In genomic region chr4:145930592-145930991, GRCh38 we compare ENCODE assay signal across 20 cellular contexts. TPM values are rescaled to one million over a fixed set of nuclear protein-coding genes. Genes with fewer than 3 reads are reported as not detected.
DNase-seq lines count a peak whose midpoint lies in the region; ATAC-seq and TF ChIP-seq lines count a peak whose summit lies in the region.
"Had no signal": no experiment of that assay in that cellular context is flagged by ENCODE, and none has a peak within 500 bp of the region (broad histone marks: within the 10 kb centered on the region; RNA-seq: fewer than 3 reads in every experiment).

No MANE protein-coding gene starts in this region.

- POLR2A ChIA-PET in CD4-positive, alpha-beta T cell (lab: Charles Lee): interaction anchor here (1.2 kb wide), 1 partner anchor 8 kb away, joined by 3 read pairs; the partner anchor contains the start of gene ZNF827

- H3K36me3 ChIP-seq in GM23248 (ENCODE audit: low read depth) (no peaks in the 10 kb centered on the region), adipocyte (ENCODE audit: control insufficient read depth, insufficient read depth, low read length, severe bottlenecking) (no peaks in the 10 kb centered on the region), Peyer's patch (no peaks in the 10 kb centered on the region)
- H3K36me3 ChIP-seq: spleen had no signal

- H3K9ac ChIP-seq in GM23248: no peak overlapping the region
- H3K9ac ChIP-seq in adipocyte (ENCODE audit: low read length): no peak overlapping the region

- CTCF ChIA-PET in CD4-positive, alpha-beta T cell (lab: Charles Lee): interaction anchor here (0.5 kb wide), 1 partner anchor 47 kb away, joined by 5 read pairs; no protein-coding TSS in a partner anchor

- peak overlapping the region; percentile 32 for H3K27ac Mint-ChIP-seq in CD4-positive, alpha-beta T cell
- peak overlapping the region; percentile 84 for H3K27ac Mint-ChIP-seq in memory B cell

- no peak overlapping the region for H3K4me2 ChIP-seq in GM23248 (ENCODE audit: unreplicated experiment)
- H3K4me2 ChIP-seq: PC-9 had no signal

- no peaks in the 10 kb centered on the region for H3K27me3 ChIP-seq in CD4-positive, alpha-beta T cell (ENCODE audit: control insufficient read depth, insufficient read depth, low read length)
- H3K27me3 ChIP-seq in GM23248 (replicated peaks; ENCODE audit: insufficient read depth) (no peaks in the 10 kb centered on the region), adipocyte (replicated peaks; ENCODE audit: control insufficient read depth, insufficient read depth, low read length) (no peaks in the 10 kb centered on the region), Peyer's patch (no peaks in the 10 kb centered on the region)
- H3K27me3 ChIP-seq: spleen had no signal

- peaks cover 100% of the 10 kb centered on the region for H3K79me2 ChIP-seq in GM23248 (ENCODE audit: insufficient read depth)

- H3K4me1 ChIP-seq in GM23248 (ENCODE audit: insufficient read depth): peaks cover 23% of the 10 kb centered on the region
- H3K4me1 ChIP-seq in adipocyte (ENCODE audit: control insufficient read depth, insufficient read depth, low read length): peaks cover 21% of the 10 kb centered on the region
- peaks cover 0 to 21% (median 0%) of the 10 kb centered on the region in 4 donors for H3K4me1 ChIP-seq in Peyer's patch

- WGBS in GM23248 (ENCODE audit: low coverage in 1 of 2, low lambda C conversion rate in 2 of 2, missing lambda C conversion rate in 2 of 2), 2 experiments: 97 to 98% methylated on average over 8 of the region's 8 CpGs

- TF ChIP-seq POLR2A in Peyer's patch (IDR thresholded peaks at IDR 0.05): no peak

- in situ Hi-C loops in GM23248 (cut with MboI): no loop called here

- no peak for ATAC-seq in CD4-positive, alpha-beta T cell (ENCODE audit: poor library complexity)
- ATAC-seq in memory B cell (ENCODE audit: low read depth): no peak
- ATAC-seq: esophagus mucosa, T-cell had no signal

- H3K4me3 ChIP-seq in GM23248 (no peak overlapping the region), adipocyte (ENCODE audit: low read length) (no peak overlapping the region), Peyer's patch (no peak overlapping the region)
- H3K4me3 ChIP-seq: PC-9, spleen had no signal

- TF ChIP-seq CTCF in CD4-positive, alpha-beta T cell (IDR thresholded peaks at IDR 0.05): no peak
- no peak for TF ChIP-seq CTCF in Peyer's patch (IDR thresholded peaks at IDR 0.05)

- H3K4me3 Mint-ChIP-seq in CD4-positive, alpha-beta T cell: no peak overlapping the region
- no peak overlapping the region for H3K4me3 Mint-ChIP-seq in memory B cell
- H3K4me3 Mint-ChIP-seq: activated T-cell treated with anti-CD3 and anti-CD28 coated beads, Interleukin-2, amount 50 U/mL, for 24 hours; T-cell had no signal

- H4K20me1 ChIP-seq in GM23248 (ENCODE audit: insufficient read depth): no peaks in the 10 kb centered on the region

- 0 out of 2 replicates have a peak, but pooled peaks cover 5% of the 10 kb centered on the region for H3F3A ChIP-seq in GM23248 (ENCODE audit: insufficient read depth)

- intact Hi-C loops in CD4-positive, alpha-beta T cell (cut with DNase I, micrococcal nuclease): loop anchor here in 1 of 2 experiments (10.0 kb wide), 2 partner anchors 244 to 316 kb away; partner anchors contain the start of genes LSM6 and MMAA

- no peaks in the 10 kb centered on the region for H3K27me3 Mint-ChIP-seq in CD4-positive, alpha-beta T cell
- H3K27me3 Mint-ChIP-seq in memory B cell: no peaks in the 10 kb centered on the region
- H3K27me3 Mint-ChIP-seq: activated T-cell treated with anti-CD3 and anti-CD28 coated beads, Interleukin-2, amount 50 U/mL, for 24 hours; T-cell had no signal

- no peak for DNase-seq in CD4-positive, alpha-beta T cell
- peak; percentile 11 for DNase-seq in GM23248
- DNase-seq in adipocyte (ENCODE audit: low read depth): peak; percentile 22
- DNase-seq in memory B cell (ENCODE audit: low spot score in 2 of 2): no peak
- no peak for DNase-seq in KG1 (lab: John Stamatoyannopoulos, UW)
- no peak for DNase-seq in stimulated activated naive CD4-positive, alpha-beta T cell (lab: John Stamatoyannopoulos, UW)
- no peak for DNase-seq in NCI-H2196 (lab: John Stamatoyannopoulos, UW; ENCODE audit: unreplicated experiment)
- DNase-seq in Peyer's patch: no peak
- DNase-seq: activated CD4-positive, alpha-beta T cell treated with anti-CD3 and anti-CD28 coated beads for 1 hour; activated T-cell treated with anti-CD3 and anti-CD28 coated beads, Interleukin-2, amount 50 U/mL, for 24 hours; H7; mammary epithelial cell; NCI-H1436; NCI-H446 treated with DMSO at 0.1 percent for 48 hours; nucleus accumbens; PC-9; spleen; T-cell had no signal

- peaks cover 42% of the 10 kb centered on the region for H3K4me1 Mint-ChIP-seq in CD4-positive, alpha-beta T cell (ENCODE audit: low read depth)
- H3K4me1 Mint-ChIP-seq in memory B cell: peaks cover 48% of the 10 kb centered on the region

- no peak overlapping the region for H3K27ac ChIP-seq in CD4-positive, alpha-beta T cell (ENCODE audit: low read depth, low read length)
- H3K27ac ChIP-seq in GM23248 (no peak overlapping the region), Peyer's patch (no peak overlapping the region)
- H3K27ac ChIP-seq: HL-60, PC-9 had no signal

- no peaks in the 10 kb centered on the region for H3K9me3 ChIP-seq in CD4-positive, alpha-beta T cell (ENCODE audit: control insufficient read depth, low read length)
- no peaks in the 10 kb centered on the region for H3K9me3 ChIP-seq in GM23248 (ENCODE audit: low read depth)
- no peaks in the 10 kb centered on the region for H3K9me3 ChIP-seq in adipocyte (ENCODE audit: control insufficient read depth, low read length)
- no peaks in the 10 kb centered on the region for H3K9me3 ChIP-seq in Peyer's patch

- H3K9me3 Mint-ChIP-seq in CD4-positive, alpha-beta T cell: no peaks in the 10 kb centered on the region
- peaks cover 7% of the 10 kb centered on the region for H3K9me3 Mint-ChIP-seq in memory B cell

- peaks cover 4% of the 10 kb centered on the region for H3K36me3 Mint-ChIP-seq in CD4-positive, alpha-beta T cell (ENCODE audit: low read depth)
- H3K36me3 Mint-ChIP-seq in memory B cell: peaks cover 14% of the 10 kb centered on the region

- no peaks in the 10 kb centered on the region for H3K9me2 ChIP-seq in GM23248 (ENCODE audit: insufficient read depth)

- H2AFZ ChIP-seq in GM23248: no peak overlapping the region
- H2AFZ ChIP-seq: PC-9 had no signal

RNA-seq across cellular contexts. Expression of gene ZNF827, which starts 8.0 kb away (rescaled TPM):
- 10 to 100 TPM; 13.7 to 14.3 TPM for total RNA-seq in CD4-positive, alpha-beta T cell
- total RNA-seq in GM23248 (2014; rRNA removed; shearing (Covaris generic)): 10.1 and 16.8 TPM in 2 replicates
- polyA plus RNA-seq in GM23248 (2016; fragmentation: Nextera tagmentation; extraction: Ambion mirVana): 4.6 and 5.0 TPM in 2 replicates
- 100 to 1,000 TPM in 1 of 4 donors, 10 to 100 TPM in 3; 46.3 to 206 (median 60.5) TPM for total RNA-seq in Peyer's patch

Comparison
In these comparisons a context has a peak if more than half of its experiments do, and no peak if none do; other contexts are left out.
1. DNase-seq: peak in GM23248 (single experiment) and adipocyte (single experiment); none in CD4-positive, alpha-beta T cell (0 of 10), memory B cell (0 of 2), KG1 (single experiment), stimulated activated naive CD4-positive, alpha-beta T cell (0 of 6), NCI-H2196 (single experiment) and Peyer's patch (0 of 3).